11 cellular contexts compared by ENCODE assay signal in the genomic region with DNA sequence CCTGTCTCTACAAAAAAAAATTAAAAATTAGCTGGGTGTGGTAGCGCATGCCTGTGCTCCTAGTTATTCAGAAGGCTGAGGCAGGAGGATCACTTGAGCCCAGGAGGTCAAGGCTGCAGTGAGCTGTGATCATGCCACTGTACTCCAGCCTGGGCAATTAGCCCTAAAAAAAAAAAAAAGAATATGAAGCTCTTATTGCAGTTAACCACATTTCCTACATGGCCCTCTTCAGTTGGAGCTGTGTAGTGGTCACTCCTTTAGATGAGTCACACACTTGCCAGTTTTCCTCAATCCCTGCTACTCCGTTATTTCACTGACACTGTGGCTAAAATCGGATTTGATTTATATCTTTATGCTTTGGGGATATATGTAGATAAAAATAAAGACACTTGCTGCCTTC. TPM values are rescaled to one million over a fixed set of nuclear protein-coding genes. Genes with fewer than 3 reads are reported as not detected.
DNase-seq lines count a peak whose midpoint lies in the region; ATAC-seq and TF ChIP-seq lines count a peak whose summit lies in the region.
"Had no signal": no experiment of that assay in that cellular context is flagged by ENCODE, and none has a peak within 500 bp of the region (broad histone marks: within the 10 kb centered on the region; RNA-seq: fewer than 3 reads in every experiment).

No MANE protein-coding gene starts in this region.

- H3K79me2 ChIP-seq in PC-9 (ENCODE audit: low read depth) (peaks cover 92% of the 10 kb centered on the region), fibroblast of lung (ENCODE audit: control insufficient read depth, insufficient read depth, low read length) (peaks cover 41% of the 10 kb centered on the region), mesendoderm (ENCODE audit: control insufficient read depth, insufficient read depth, low read length) (peaks cover 42% of the 10 kb centered on the region)

- H3K4me3 Mint-ChIP-seq in activated T-cell treated with anti-CD3 and anti-CD28 coated beads, Interleukin-2, amount 50 U/mL, for 24 hours, result no peak overlapping the region
- no peak overlapping the region for H3K4me3 Mint-ChIP-seq in activated T-cell treated with anti-CD3 and anti-CD28 coated beads, Interleukin-2, amount 50 U/mL, for 4 hours

- TF ChIP-seq EP300 in stomach (IDR thresholded peaks at IDR 0.05), result no peak

- H3K79me1 ChIP-seq in mesendoderm (ENCODE audit: low read length), result peaks cover 9% of the 10 kb centered on the region

- WGBS in stomach, 5 donors, result 70 to 95% (median 93%) methylated on average over 3 of the region's 3 CpGs
- no CpG with 5 or more reads among the region's 3 CpGs for WGBS in mesendoderm (ENCODE audit: extremely low coverage, insufficient coverage, low lambda C conversion rate)

- H3K27me3 Mint-ChIP-seq in activated T-cell treated with anti-CD3 and anti-CD28 coated beads, Interleukin-2, amount 50 U/mL, for 24 hours, result no peaks in the 10 kb centered on the region
- no peaks in the 10 kb centered on the region for H3K27me3 Mint-ChIP-seq in activated T-cell treated with anti-CD3 and anti-CD28 coated beads, Interleukin-2, amount 50 U/mL, for 4 hours (ENCODE audit: low read depth)

- H3F3A ChIP-seq in PC-9 (ENCODE audit: insufficient read depth, low read depth), result no peaks in the 10 kb centered on the region

- H3K18ac ChIP-seq in mesendoderm (ENCODE audit: low read length), result no peak overlapping the region

- no peak overlapping the region for H3K23ac ChIP-seq in mesendoderm (ENCODE audit: low read length)

- no peak overlapping the region for H2BK120ac ChIP-seq in mesendoderm (ENCODE audit: low read depth, low read length)

- peak overlapping the region; percentile 2; the same call in 1 of the 2 replicates for H3K4me2 ChIP-seq in PC-9
- H3K4me2 ChIP-seq in fibroblast of lung (ENCODE audit: extremely low read depth, insufficient read depth, low read length), result no peak overlapping the region
- no peak overlapping the region for H3K4me2 ChIP-seq in mesendoderm (ENCODE audit: low read length)

- H3K27ac ChIP-seq in PC-9 (peak overlapping the region; percentile 31; the same call in 1 of the 2 replicates), fibroblast of lung (ENCODE audit: insufficient read depth, low read length) (no peak overlapping the region), stomach (no peak overlapping the region), mesendoderm (ENCODE audit: low read depth, low read length) (no peak overlapping the region)

- no peak overlapping the region for H4K8ac ChIP-seq in mesendoderm (ENCODE audit: low read depth, low read length)

- H3K36me3 ChIP-seq in PC-9 (ENCODE audit: low read depth), result no peaks in the 10 kb centered on the region
- H3K36me3 ChIP-seq in fibroblast of lung (ENCODE audit: control insufficient read depth, insufficient read depth, low read length), result no peaks in the 10 kb centered on the region
- no peaks in the 10 kb centered on the region for H3K36me3 ChIP-seq in stomach
- H3K36me3 ChIP-seq in mesendoderm (ENCODE audit: control insufficient read depth, insufficient read depth, low read length), result no peaks in the 10 kb centered on the region
- H3K36me3 ChIP-seq: BE2C had no signal

- no peaks in the 10 kb centered on the region for H3K9me3 Mint-ChIP-seq in activated T-cell treated with anti-CD3 and anti-CD28 coated beads, Interleukin-2, amount 50 U/mL, for 24 hours
- H3K9me3 Mint-ChIP-seq in activated T-cell treated with anti-CD3 and anti-CD28 coated beads, Interleukin-2, amount 50 U/mL, for 4 hours, result no peaks in the 10 kb centered on the region

- H3K4ac ChIP-seq in mesendoderm (ENCODE audit: low read depth, low read length), result no peak overlapping the region

- BruUV-seq in PC-9 (replicated peaks; lab: Mats Ljungman, UMichigan), result no TSS peak

- TF ChIP-seq POLR2A in stomach (IDR thresholded peaks at IDR 0.05), result no peak

- peak overlapping the region; percentile 64 for H3K27ac Mint-ChIP-seq in activated T-cell treated with anti-CD3 and anti-CD28 coated beads, Interleukin-2, amount 50 U/mL, for 24 hours

- H3K4me1 Mint-ChIP-seq in activated T-cell treated with anti-CD3 and anti-CD28 coated beads, Interleukin-2, amount 50 U/mL, for 24 hours (ENCODE audit: low read depth), result peaks cover 66% of the 10 kb centered on the region
- peaks cover 56% of the 10 kb centered on the region for H3K4me1 Mint-ChIP-seq in activated T-cell treated with anti-CD3 and anti-CD28 coated beads, Interleukin-2, amount 50 U/mL, for 4 hours (ENCODE audit: low read depth)

- no peak overlapping the region for H2BK5ac ChIP-seq in mesendoderm (ENCODE audit: low read length)

- H3K9me2 ChIP-seq in PC-9 (ENCODE audit: insufficient read depth), result no peaks in the 10 kb centered on the region

- H3K9me3 ChIP-seq in PC-9 (ENCODE audit: insufficient read depth, low read depth) (no peaks in the 10 kb centered on the region), fibroblast of lung (ENCODE audit: control insufficient read depth, insufficient read depth, low read depth, low read length) (no peaks in the 10 kb centered on the region), stomach (no peaks in the 10 kb centered on the region)
- H3K9me3 ChIP-seq: BE2C had no signal

- no peak overlapping the region for H3K9ac ChIP-seq in fibroblast of lung (ENCODE audit: insufficient read depth, low read length)
- H3K9ac ChIP-seq in mesendoderm (ENCODE audit: low read length), result no peak overlapping the region

- intact Hi-C loops in PC-9 (cut with micrococcal nuclease; ENCODE audit: unreplicated experiment) (no loop called here), stomach (cut with DNase I; ENCODE audit: low total_unique reads) (no loop called here)

- no peaks in the 10 kb centered on the region for H4K20me1 ChIP-seq in PC-9 (ENCODE audit: insufficient read depth)
- H4K20me1 ChIP-seq in fibroblast of lung (ENCODE audit: control insufficient read depth, extremely low read depth, insufficient read depth, low read length), result no peaks in the 10 kb centered on the region

- H2AK5ac ChIP-seq in mesendoderm (ENCODE audit: low read length), result no peak overlapping the region

- POLR2A ChIA-PET in PC-9 (lab: Charles Lee; ENCODE audit: unreplicated experiment), result interaction anchor here (0.5 to 1.5 kb wide), 10 partner anchors 12 to 684 kb away, joined by 3 to 30 read pairs (median 4); a partner anchor contains a TSS

- DNase-seq in activated T-cell treated with anti-CD3 and anti-CD28 coated beads, Interleukin-2, amount 50 U/mL, for 24 hours, result no peak
- DNase-seq in activated T-cell treated with anti-CD3 and anti-CD28 coated beads, Interleukin-2, amount 50 U/mL, for 4 hours, result no peak
- DNase-seq in PC-9, result peak in 1 of 2 experiments; percentile 24
- peak; percentile 90 to 96 for DNase-seq in fibroblast of lung (ENCODE audit: low read depth in 2 of 2)
- DNase-seq in stromal cell of bone marrow (ENCODE audit: low read depth), result peak; percentile 68
- no peak for DNase-seq in stomach
- DNase-seq in NCI-H2081 treated with DMSO at 0.1 percent for 48 hours (lab: John Stamatoyannopoulos, UW), result no peak
- no peak for DNase-seq in mesendoderm
- DNase-seq: BE2C, NCI-H510A treated with DMSO at 0.1 percent for 48 hours had no signal

- CTCF ChIA-PET in PC-9 (lab: Charles Lee), result interaction anchor here (0.6 to 1.2 kb wide), 8 partner anchors 10 to 811 kb away, joined by 3 to 7 read pairs (median 3); no protein-coding TSS in a partner anchor

- H3K4me3 ChIP-seq in PC-9 (no peak overlapping the region), fibroblast of lung (replicated peaks in 1 of 4; ENCODE audit: control extremely low read depth in 1 of 4, insufficient read depth in 1 of 4, low read depth in 3 of 4, low read length in 4 of 4) (peak overlapping the region in 1 of 4 experiments; percentile 21), stomach (no peak overlapping the region), mesendoderm (ENCODE audit: low read length) (no peak overlapping the region)

- no peak overlapping the region for H3K56ac ChIP-seq in mesendoderm (ENCODE audit: low read length)

- H3K36me3 Mint-ChIP-seq in activated T-cell treated with anti-CD3 and anti-CD28 coated beads, Interleukin-2, amount 50 U/mL, for 24 hours (ENCODE audit: low read depth), result peaks cover 18% of the 10 kb centered on the region
- no peaks in the 10 kb centered on the region for H3K36me3 Mint-ChIP-seq in activated T-cell treated with anti-CD3 and anti-CD28 coated beads, Interleukin-2, amount 50 U/mL, for 4 hours (ENCODE audit: insufficient read depth)

- TF ChIP-seq CTCF in PC-9 (conservative IDR thresholded peaks at IDR 0.05), result no peak
- TF ChIP-seq CTCF in fibroblast of lung (conservative IDR thresholded peaks at IDR 0.05 in 1 of 2, IDR thresholded peaks at IDR 0.05 in 1 of 2; ENCODE audit: low read depth in 1 of 2, low read length in 2 of 2), result peak in 1 of 2 donors; percentile 15
- no peak for TF ChIP-seq CTCF in stomach (IDR thresholded peaks at IDR 0.05)

- no peak overlapping the region for H2BK15ac ChIP-seq in mesendoderm (replicated peaks; ENCODE audit: low read depth)

- H4K5ac ChIP-seq in mesendoderm (ENCODE audit: low read length), result no peak overlapping the region

- H2AFZ ChIP-seq in PC-9, result no peak overlapping the region
- no peak overlapping the region for H2AFZ ChIP-seq in fibroblast of lung (ENCODE audit: low read length)

- no peak for ATAC-seq in activated T-cell treated with anti-CD3 and anti-CD28 coated beads, Interleukin-2, amount 50 U/mL, for 4 hours
- ATAC-seq: activated CD4-positive, CD25-positive, alpha-beta regulatory T cell treated with anti-CD3 and anti-CD28 coated beads, Interleukin-2, amount 50 U/mL, for 24 hours had no signal

- H3K4me1 ChIP-seq in PC-9 (replicated peaks; ENCODE audit: insufficient read depth), result peaks cover 11% of the 10 kb centered on the region
- peaks cover 3% of the 10 kb centered on the region for H3K4me1 ChIP-seq in fibroblast of lung (ENCODE audit: control insufficient read depth, extremely low read depth, insufficient read depth, low read length)
- H3K4me1 ChIP-seq in stomach, result peaks cover 0 to 75% (median 42%) of the 10 kb centered on the region in 4 donors
- H3K4me1 ChIP-seq in mesendoderm (ENCODE audit: control insufficient read depth, low read depth, low read length), result no peaks in the 10 kb centered on the region
- H3K4me1 ChIP-seq: BE2C had no signal

- no peaks in the 10 kb centered on the region for H3K27me3 ChIP-seq in PC-9 (ENCODE audit: insufficient read depth, low read depth)
- no peaks in the 10 kb centered on the region for H3K27me3 ChIP-seq in fibroblast of lung (ENCODE audit: control insufficient read depth, insufficient read depth, low read length)
- no peaks in the 10 kb centered on the region for H3K27me3 ChIP-seq in stomach
- no peaks in the 10 kb centered on the region for H3K27me3 ChIP-seq in mesendoderm (ENCODE audit: insufficient read depth, low read length, poor library complexity)
- H3K27me3 ChIP-seq: BE2C had no signal

RNA-seq across cellular contexts. Expression of a gene that starts 11.8 kb away (rescaled TPM):
- 10 to 100 TPM; 59.8 to 72.8 (median 67.0) TPM for total RNA-seq in activated T-cell treated with anti-CD3 and anti-CD28 coated beads, Interleukin-2, amount 50 U/mL, for 4 hours
- 79.4 and 91.1 TPM in 2 replicates for total RNA-seq in PC-9 (2021)
- total RNA-seq in fibroblast of lung, result 17.5 and 23.8 TPM in 2 replicates
- 31.0 and 48.2 TPM in 2 replicates for polyA plus RNA-seq in fibroblast of lung
- 20.3 and 30.2 TPM in 2 replicates for polyA plus RNA-seq in fibroblast of lung (2012)
- polyA minus RNA-seq in fibroblast of lung (ENCODE audit: low replicate concordance), result 24.9 and 44.5 TPM in 2 replicates
- total RNA-seq in stomach, result 10 to 100 TPM; 23.3 to 76.4 (median 53.8) TPM
- 10 to 100 TPM; 33.6 to 46.6 (median 35.2) TPM for polyA plus RNA-seq in stomach
- polyA plus RNA-seq in mesendoderm (2013, experiment 1 of 2), result 60.3 TPM
- 58.2 TPM for polyA plus RNA-seq in mesendoderm (2013, experiment 2 of 2)

RNA-seq across cellular contexts. Expression of a gene that starts 37.8 kb away (rescaled TPM):
- total RNA-seq in activated T-cell treated with anti-CD3 and anti-CD28 coated beads, Interleukin-2, amount 50 U/mL, for 4 hours, result under 1 TPM; 0.42 to 0.78 (median 0.57) TPM
- total RNA-seq in PC-9 (2021) (12.9 and 14.0 TPM in 2 replicates), fibroblast of lung (0.33 and 0.51 TPM in 2 replicates), stomach (1 to 10 TPM in 4 of 5 donors, under 1 TPM in 1; 0.45 to 4.7 (median 3.9) TPM)
- polyA plus RNA-seq in fibroblast of lung (0.11 and 0.12 TPM in 2 replicates), stomach (1 to 10 TPM in 2 of 3 donors, under 1 TPM in 1; 0.63 to 2.2 (median 1.2) TPM)
- polyA plus RNA-seq in fibroblast of lung (2012), result 0.13 and 0.16 TPM in 2 replicates
- polyA minus RNA-seq in fibroblast of lung (ENCODE audit: low replicate concordance), result 0.43 TPM in 1 of 2 replicates, not detected in the other
- 2.9 TPM for polyA plus RNA-seq in mesendoderm (2013, experiment 1 of 2)
- polyA plus RNA-seq in mesendoderm (2013, experiment 2 of 2), result 2.7 TPM

Comparison
In these comparisons a context has a peak if more than half of its experiments do, and no peak if none do; other contexts are left out.
1. DNase-seq: peak in fibroblast of lung (2 of 2) and stromal cell of bone marrow (single experiment); none in activated T-cell treated with anti-CD3 and anti-CD28 coated beads, Interleukin-2, amount 50 U/mL, for 24 hours (single experiment), activated T-cell treated with anti-CD3 and anti-CD28 coated beads, Interleukin-2, amount 50 U/mL, for 4 hours (single experiment), stomach (single experiment), NCI-H2081 treated with DMSO at 0.1 percent for 48 hours (single experiment) and mesendoderm (single experiment).